Comparison of ENCODE assay signal across 25 cellular contexts in genomic region chr15:36498922-36499321, GRCh38.
"Had no signal": no experiment of that assay in that cellular context is flagged by ENCODE, and none has a peak within 500 bp of the region (broad histone marks: within the 10 kb centered on the region; RNA-seq: fewer than 3 reads in every experiment).

No MANE protein-coding gene starts in this region.

- H3K4me3 ChIP-seq: cardiac muscle cell, colonic mucosa, gastroesophageal sphincter, left ventricle myocardium inferior, lung, psoas muscle, spleen, suprapubic skin, transverse colon had no signal

- DNase-seq: activated CD4-positive, alpha-beta T cell treated with anti-CD3 and anti-CD28 coated beads for 36 hours; activated CD4-positive, CD25-positive, alpha-beta regulatory T cell; activated CD8-positive, alpha-beta memory T cell treated with anti-CD3 and anti-CD28 coated beads, Interleukin-2, amount 10 ng/mL, durations not matched to agents 7 days and 5 days; activated CD8-positive, alpha-beta T cell treated with anti-CD3 and anti-CD28 coated beads, Interleukin-2, amount 10 ng/mL, durations not matched to agents 7 days and 5 days; activated T-cell treated with anti-CD3 and anti-CD28 coated beads, Interleukin-2, amount 50 U/mL, for 48 hours; aorta; cerebellar nuclear complex; colonic mucosa; effector CD8-positive, alpha-beta T cell; left ventricle myocardium inferior; naive B cell; nucleus accumbens; psoas muscle; spleen; stimulated activated naive CD4-positive, alpha-beta T cell; transverse colon had no signal

- H3K4me1 Mint-ChIP-seq: activated CD4-positive, alpha-beta T cell treated with anti-CD3 and anti-CD28 coated beads for 36 hours; activated CD8-positive, alpha-beta memory T cell treated with anti-CD3 and anti-CD28 coated beads, Interleukin-2, amount 10 ng/mL, durations not matched to agents 7 days and 5 days; naive B cell had no signal

- H3K27ac ChIP-seq: cardiac muscle cell, colonic mucosa, left ventricle myocardium inferior, parathyroid adenoma, psoas muscle, spleen, suprapubic skin, transverse colon had no signal

- ATAC-seq: activated CD4-positive, alpha-beta T cell treated with anti-CD3 and anti-CD28 coated beads for 36 hours; activated CD8-positive, alpha-beta memory T cell treated with anti-CD3 and anti-CD28 coated beads, Interleukin-2, amount 10 ng/mL, durations not matched to agents 7 days and 5 days; activated CD8-positive, alpha-beta T cell treated with anti-CD3 and anti-CD28 coated beads, Interleukin-2, amount 10 ng/mL, durations not matched to agents 7 days and 5 days; activated naive CD4-positive, alpha-beta T cell treated with anti-CD3 and anti-CD28 coated beads, Interleukin-2, amount 50 U/mL, for 72 hours; gastroesophageal sphincter; psoas muscle had no signal

- H2AFZ ChIP-seq: parathyroid adenoma had no signal

- H3K36me3 Mint-ChIP-seq: activated CD8-positive, alpha-beta memory T cell treated with anti-CD3 and anti-CD28 coated beads, Interleukin-2, amount 10 ng/mL, durations not matched to agents 7 days and 5 days; activated naive CD4-positive, alpha-beta T cell treated with anti-CD3 and anti-CD28 coated beads, Interleukin-2, amount 50 U/mL, for 72 hours; brain; naive B cell had no signal

- H3K36me3 ChIP-seq: cardiac muscle cell, colonic mucosa, gastroesophageal sphincter, left ventricle myocardium inferior, spleen, suprapubic skin, transverse colon had no signal

- H3K27ac Mint-ChIP-seq: activated CD4-positive, alpha-beta T cell treated with anti-CD3 and anti-CD28 coated beads for 36 hours; activated CD8-positive, alpha-beta memory T cell treated with anti-CD3 and anti-CD28 coated beads, Interleukin-2, amount 10 ng/mL, durations not matched to agents 7 days and 5 days; activated CD8-positive, alpha-beta T cell treated with anti-CD3 and anti-CD28 coated beads, Interleukin-2, amount 10 ng/mL, durations not matched to agents 7 days and 5 days; activated naive CD4-positive, alpha-beta T cell treated with anti-CD3 and anti-CD28 coated beads, Interleukin-2, amount 50 U/mL, for 72 hours; activated T-helper 2 cell treated with anti-CD3 and anti-CD28 coated beads, Interferon-gamma antibody, Interleukin-2, Interleukin-4, amounts not matched to agents 10 μg/mL and 5 μg/mL and 100 μg/mL, durations not matched to agents 14 hours and 24 hours and 36 hours; naive B cell had no signal

- H3K4me1 ChIP-seq: colonic mucosa, psoas muscle, spleen, suprapubic skin, transverse colon had no signal

- H3K9me3 ChIP-seq: colonic mucosa, gastroesophageal sphincter, left ventricle myocardium inferior, psoas muscle, spleen, suprapubic skin, transverse colon had no signal

- H3K27me3 ChIP-seq: cardiac muscle cell, colonic mucosa, gastroesophageal sphincter, suprapubic skin, transverse colon had no signal

- H3K4me3 Mint-ChIP-seq: activated CD4-positive, alpha-beta T cell treated with anti-CD3 and anti-CD28 coated beads for 36 hours; activated CD8-positive, alpha-beta memory T cell treated with anti-CD3 and anti-CD28 coated beads, Interleukin-2, amount 10 ng/mL, durations not matched to agents 7 days and 5 days; activated CD8-positive, alpha-beta T cell treated with anti-CD3 and anti-CD28 coated beads, Interleukin-2, amount 10 ng/mL, durations not matched to agents 7 days and 5 days; naive B cell; neural crest cell had no signal

- H3K9ac ChIP-seq: parathyroid adenoma had no signal

- H3K9me3 Mint-ChIP-seq: activated naive CD4-positive, alpha-beta T cell treated with anti-CD3 and anti-CD28 coated beads, Interleukin-2, amount 50 U/mL, for 72 hours; activated T-helper 2 cell treated with anti-CD3 and anti-CD28 coated beads, Interferon-gamma antibody, Interleukin-2, Interleukin-4, amounts not matched to agents 10 μg/mL and 5 μg/mL and 100 μg/mL, durations not matched to agents 14 hours and 24 hours and 36 hours; naive B cell; neural crest cell had no signal

- H3K79me2 ChIP-seq: parathyroid adenoma had no signal
